In the genomic region with DNA sequence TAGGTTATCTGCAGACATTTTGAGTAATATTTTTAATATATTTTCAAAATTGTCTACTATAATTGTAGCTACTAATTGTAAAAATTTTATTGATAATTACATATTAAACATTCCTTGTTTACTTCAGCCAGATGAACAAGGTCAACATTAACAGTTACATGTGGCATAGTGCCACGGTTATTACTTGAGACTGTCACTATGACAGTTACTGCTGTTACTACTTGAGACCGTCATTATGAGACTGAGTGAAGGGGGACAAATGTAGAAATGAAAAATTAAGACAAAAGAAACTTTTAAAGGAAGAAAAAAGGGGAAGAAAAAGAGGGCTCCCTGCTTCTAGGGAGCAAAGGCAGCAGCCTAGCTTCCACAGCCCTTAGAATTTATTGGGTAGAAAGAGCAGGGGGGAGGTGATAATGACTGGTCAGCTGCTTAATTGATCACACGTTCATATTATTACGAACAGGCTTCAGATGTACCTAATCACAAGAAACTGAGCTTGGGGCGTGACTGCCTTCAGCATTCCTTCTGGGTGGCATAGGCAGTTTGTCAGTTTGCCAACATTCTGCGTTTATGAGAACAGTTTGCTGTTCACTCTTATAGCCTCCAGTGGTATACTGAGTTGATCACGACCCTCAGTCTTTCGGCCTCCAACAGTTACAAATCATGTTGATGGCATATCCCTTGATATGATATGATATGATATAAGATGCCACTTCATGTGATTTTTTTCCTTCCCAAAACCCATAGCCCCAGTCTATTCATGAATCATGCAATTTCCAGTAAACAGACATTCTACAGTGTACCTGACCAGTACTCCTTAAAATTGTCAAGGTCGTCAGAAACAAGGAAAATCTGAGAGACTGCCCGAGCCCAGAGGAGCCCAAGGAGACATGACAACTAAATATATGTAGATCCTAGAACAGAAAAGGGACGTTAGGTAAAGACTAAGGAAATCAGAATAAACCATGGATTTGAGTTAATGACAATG, we compare ENCODE assay signal across 1 cellular context.
TF ChIP-seq lines count a peak whose summit lies in the region.

No MANE protein-coding gene starts in this region.

TF ChIP-seq in HepG2, 621 proteins besides CTCF, POLR2A, EP300 and RAD21:
- TF ChIP-seq MAFK (conservative IDR thresholded peaks at IDR 0.05 in 1 of 2, IDR thresholded peaks at IDR 0.05 in 1 of 2; ENCODE audit: low read length in 2 of 2) (peak; percentile 23 to 41; a peak in 3 of 4 replicates), FOSL2 (CRISPR knock-in tag; IDR thresholded peaks at IDR 0.05) (no peak), MAFF (IDR thresholded peaks at IDR 0.05; ENCODE audit: low read depth, low read length) (peak; percentile 17; the same call in 1 of the 2 replicates)
TF ChIP-seq in HepG2: peak in this region for 2.
